ENCODE assay signal across 15 cellular contexts in genomic region chr13:20991741-20992520, GRCh38.
"Had no signal": no experiment of that assay in that cellular context is flagged by ENCODE, and none has a peak within 500 bp of the region (broad histone marks: within the 10 kb centered on the region; RNA-seq: fewer than 3 reads in every experiment).

No MANE protein-coding gene starts in this region.

- H3K4me1 ChIP-seq: uterus had no signal

- H3K9me3 Mint-ChIP-seq: activated CD4-positive, alpha-beta memory T cell treated with anti-CD3 and anti-CD28 coated beads, Interleukin-2, amount 10 ng/mL, durations not matched to agents 7 days and 5 days; stimulated activated naive CD8-positive, alpha-beta T cell treated with anti-CD3 and anti-CD28 coated beads, Interleukin-15, Interleukin-2, amounts not matched to agents 100 ng/mL and 50 ng/mL, for 24 hours had no signal

- H3K27me3 Mint-ChIP-seq: stimulated activated naive CD8-positive, alpha-beta T cell treated with anti-CD3 and anti-CD28 coated beads, Interleukin-15, Interleukin-2, amounts not matched to agents 100 ng/mL and 50 ng/mL, for 24 hours had no signal

- H3K4me3 Mint-ChIP-seq: activated CD4-positive, alpha-beta memory T cell treated with anti-CD3 and anti-CD28 coated beads, Interleukin-2, amount 10 ng/mL, durations not matched to agents 7 days and 5 days; activated CD4-positive, alpha-beta T cell treated with anti-CD3 and anti-CD28 coated beads for 36 hours; stimulated activated naive CD8-positive, alpha-beta T cell treated with anti-CD3 and anti-CD28 coated beads, Interleukin-15, Interleukin-2, amounts not matched to agents 100 ng/mL and 50 ng/mL, for 24 hours had no signal

- ATAC-seq: activated CD4-positive, alpha-beta T cell treated with anti-CD3 and anti-CD28 coated beads for 36 hours had no signal

- H3K36me3 ChIP-seq: uterus had no signal

- H3K27ac ChIP-seq: thoracic aorta, uterus, VCaP had no signal

- H3K9me3 ChIP-seq: thoracic aorta, uterus had no signal

- DNase-seq: activated CD4-positive, alpha-beta memory T cell treated with anti-CD3 and anti-CD28 coated beads, Interleukin-2, amount 10 ng/mL, durations not matched to agents 7 days and 5 days; activated CD4-positive, alpha-beta T cell treated with anti-CD3 and anti-CD28 coated beads for 36 hours; activated naive CD4-positive, alpha-beta T cell; caudate nucleus; cortex of kidney; effector memory CD4-positive, alpha-beta T cell; hippocampal formation; kidney glomerular epithelial cell; occipital lobe; stimulated activated CD4-positive, alpha-beta T cell treated with anti-CD3 and anti-CD28 coated beads, Interleukin-2, amount 100 ng/mL, for 48 hours; T-helper 9 cell; uterus had no signal

- H3K4me1 Mint-ChIP-seq: activated CD4-positive, alpha-beta T cell treated with anti-CD3 and anti-CD28 coated beads for 36 hours had no signal

- H3K4me3 ChIP-seq: thoracic aorta, uterus had no signal

- H3K27ac Mint-ChIP-seq: activated CD4-positive, alpha-beta memory T cell treated with anti-CD3 and anti-CD28 coated beads, Interleukin-2, amount 10 ng/mL, durations not matched to agents 7 days and 5 days; activated CD4-positive, alpha-beta T cell treated with anti-CD3 and anti-CD28 coated beads for 36 hours; stimulated activated naive CD8-positive, alpha-beta T cell treated with anti-CD3 and anti-CD28 coated beads, Interleukin-15, Interleukin-2, amounts not matched to agents 100 ng/mL and 50 ng/mL, for 24 hours had no signal

- H3K27me3 ChIP-seq: uterus had no signal
